ENCODE assay signal across 35 cellular contexts in the genomic region with DNA sequence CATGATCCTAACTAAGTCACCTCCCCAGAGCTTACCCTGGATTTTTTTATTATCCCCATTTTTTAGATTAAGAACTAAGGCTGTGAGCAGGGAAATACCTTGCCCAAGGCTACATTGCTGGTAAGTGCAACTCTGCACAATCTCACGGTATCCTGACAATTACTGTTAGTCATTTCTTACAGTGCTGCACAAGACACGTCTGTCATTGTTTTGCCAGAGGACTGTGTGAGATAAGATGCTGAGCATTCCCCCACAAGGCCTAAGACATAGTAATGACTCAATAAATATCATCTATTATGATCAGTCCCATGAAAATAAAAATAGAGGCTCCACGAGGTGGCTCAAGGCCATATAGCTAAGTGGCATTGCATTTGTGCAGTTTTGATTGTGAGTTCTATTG. TPM values are rescaled to one million over a fixed set of nuclear protein-coding genes. Genes with fewer than 3 reads are reported as not detected.
A peak's percentile ranks its signal among the peaks of the same experiment; 100 is the strongest.
DNase-seq lines count a peak whose midpoint lies in the region; ATAC-seq, FAIRE-seq and TF ChIP-seq lines count a peak whose summit lies in the region.
"Had no signal": no experiment of that assay in that cellular context is flagged by ENCODE, and none has a peak within 500 bp of the region (broad histone marks: within the 10 kb centered on the region; RNA-seq: fewer than 3 reads in every experiment).

No MANE protein-coding gene starts in this region.

- TF ChIP-seq CTCF in IMR-90 (conservative IDR thresholded peaks at IDR 0.05; ENCODE audit: low read depth, low read length) (no peak), adrenal gland (IDR thresholded peaks at IDR 0.05) (no peak), fibroblast of the aortic adventitia (IDR thresholded peaks at IDR 0.05; ENCODE audit: insufficient read depth, low read length) (no peak), glutamatergic neuron (IDR thresholded peaks at IDR 0.05; ENCODE audit: partially characterized antibody, unreplicated experiment) (no peak)

- no peak for TF ChIP-seq POLR2A in IMR-90 (IDR thresholded peaks at IDR 0.05; ENCODE audit: low read depth, low read length)
- no peak for TF ChIP-seq POLR2A in adrenal gland (IDR thresholded peaks at IDR 0.05)

- no peak overlapping the region for H3K9ac ChIP-seq in IMR-90 (ENCODE audit: low read depth, low read length)
- H3K9ac ChIP-seq: KMS-11 had no signal

- H3K9me3 Mint-ChIP-seq in glutamatergic neuron (ENCODE audit: unreplicated experiment): peaks cover 2% of the 10 kb centered on the region
- H3K9me3 Mint-ChIP-seq: H9 had no signal

- H2AK5ac ChIP-seq in IMR-90 (ENCODE audit: low read depth, low read length): no peak overlapping the region

- intact Hi-C loops in IMR-90 (cut with micrococcal nuclease) (loop anchor here (10.0 kb wide), 1 partner anchor 116 kb away; no protein-coding TSS in a partner anchor), adrenal gland (cut with DNase I) (no loop called here)

- no peaks in the 10 kb centered on the region for H3K79me1 ChIP-seq in IMR-90 (ENCODE audit: low read depth in 1 of 2, low read length in 2 of 2)

- no peaks in the 10 kb centered on the region for H3K27me3 ChIP-seq in IMR-90 (ENCODE audit: control insufficient read depth, insufficient read depth, low read length)
- no peaks in the 10 kb centered on the region for H3K27me3 ChIP-seq in adrenal gland
- H3K27me3 ChIP-seq: colonic mucosa, tibial nerve had no signal

- H3K9me1 ChIP-seq in IMR-90 (ENCODE audit: insufficient read depth, low read length): no peaks in the 10 kb centered on the region

- H2BK5ac ChIP-seq in IMR-90 (ENCODE audit: low read depth, low read length, poor library complexity, severe bottlenecking): no peak overlapping the region

- FAIRE-seq in urothelium cell line (lab: Jason Lieb, UNC): peak; percentile 32
- FAIRE-seq: GM19239, small intestine had no signal

- no peak overlapping the region for H4K91ac ChIP-seq in IMR-90 (ENCODE audit: insufficient read depth, low read depth, low read length)

- H3K27ac Mint-ChIP-seq in glutamatergic neuron (ENCODE audit: unreplicated experiment): no peak overlapping the region
- H3K27ac Mint-ChIP-seq: activated CD4-positive, alpha-beta T cell treated with anti-CD3 and anti-CD28 coated beads, Interleukin-2, amount 10 ng/mL, durations not matched to agents 7 days and 5 days; activated T-cell treated with anti-CD3 and anti-CD28 coated beads, Interleukin-2, amount 50 U/mL, for 24 hours; brain; H9; immature natural killer cell; naive B cell; WTC11 had no signal

- ATAC-seq in IMR-90 (ENCODE audit: low read depth): peak; percentile 48
- ATAC-seq: WTC11 had no signal

- BruUV-seq in IMR-90 (replicated peaks; lab: Mats Ljungman, UMichigan): no TSS peak

- H3K4me3 ChIP-seq in IMR-90 (ENCODE audit: insufficient read depth, low read depth, low read length) (no peak overlapping the region), adrenal gland (no peak overlapping the region), fibroblast of the aortic adventitia (ENCODE audit: low read depth, low read length) (no peak overlapping the region)
- H3K4me3 ChIP-seq: colonic mucosa, left ventricle myocardium inferior, tibial nerve had no signal

- H3K4ac ChIP-seq in IMR-90 (ENCODE audit: low read depth, low read length): no peak overlapping the region

- CTCF ChIA-PET in IMR-90 (lab: Yijun Ruan, JAX): interaction anchor here (0.6 kb wide), 1 partner anchor 325 kb away, joined by 3 read pairs; no protein-coding TSS in a partner anchor

- no peak overlapping the region for H2BK15ac ChIP-seq in IMR-90 (ENCODE audit: low read depth, low read length)

- no peak for TF ChIP-seq RAD21 in IMR-90 (IDR thresholded peaks at IDR 0.05; ENCODE audit: low read length)

- dilution Hi-C loops in IMR-90 (cut with HindIII; ENCODE audit: low sequenced_read_pairs, unreplicated experiment): no loop called here

- H3K4me1 ChIP-seq in IMR-90 (ENCODE audit: control insufficient read depth, insufficient read depth, low read length) (peaks cover 4% of the 10 kb centered on the region; the same call in 1 of the 2 replicates), adrenal gland (replicated peaks in 1 of 2) (no peaks in the 10 kb centered on the region)
- H3K4me1 ChIP-seq: colonic mucosa, left ventricle myocardium inferior, tibial nerve had no signal

- no peaks in the 10 kb centered on the region for H3K36me3 ChIP-seq in IMR-90 (ENCODE audit: control insufficient read depth, insufficient read depth, low read length)
- H3K36me3 ChIP-seq in adrenal gland (replicated peaks in 1 of 2): no peaks in the 10 kb centered on the region
- H3K36me3 ChIP-seq: colonic mucosa, left ventricle myocardium inferior, tibial nerve had no signal

- no peak overlapping the region for H4K8ac ChIP-seq in IMR-90 (ENCODE audit: low read depth in 2 of 2, low read length in 2 of 2)

- peaks cover 4% of the 10 kb centered on the region for H3K27me3 Mint-ChIP-seq in glutamatergic neuron (ENCODE audit: unreplicated experiment)

- no peak overlapping the region for H2BK120ac ChIP-seq in IMR-90 (ENCODE audit: low read depth, low read length)

- H3K27ac ChIP-seq in IMR-90 (ENCODE audit: insufficient read depth, low read length) (no peak overlapping the region), adrenal gland (peak overlapping the region in 1 of 5 donors; percentile 24)
- H3K27ac ChIP-seq: colonic mucosa, KMS-11, left ventricle myocardium inferior, tibial nerve had no signal

- H4K20me1 ChIP-seq in IMR-90 (ENCODE audit: insufficient read depth, low read length): no peaks in the 10 kb centered on the region

- in situ Hi-C loops in IMR-90 (cut with MboI; ENCODE audit: low sequenced_read_pairs): no loop called here

- peak; percentile 24 for DNase-seq in IMR-90
- peak in 5 of 7 donors; percentile 23 to 53 (median 35) for DNase-seq in adrenal gland
- peak; percentile 93 for DNase-seq in fibroblast of the aortic adventitia (ENCODE audit: low read depth)
- no peak for DNase-seq in urothelium cell line (ENCODE audit: low spot score)
- no peak for DNase-seq in GDM1 (lab: John Stamatoyannopoulos, UW)
- DNase-seq in glutamatergic neuron: no peak
- no peak for DNase-seq in stimulated activated CD4-positive, alpha-beta T cell treated with anti-CD3 and anti-CD28 coated beads, Interleukin-15, amount 100 ng/mL, for 24 hours
- DNase-seq: activated CD4-positive, alpha-beta T cell treated with anti-CD3 and anti-CD28 coated beads, Interleukin-2, amount 10 ng/mL, durations not matched to agents 7 days and 5 days; activated gamma-delta T cell; activated T-cell treated with anti-CD3 and anti-CD28 coated beads, Interleukin-2, amount 50 U/mL, for 24 hours; C1 segment of cervical spinal cord; colonic mucosa; COR-L47; DMS53; effector memory CD4-positive, alpha-beta T cell; erythroblast; foreskin fibroblast; H9; immature natural killer cell; left ventricle myocardium inferior; naive B cell; NCI-H510A; retina; SHP77; small intestine; stimulated activated CD4-positive, alpha-beta T cell treated with anti-CD3 and anti-CD28 coated beads, Interleukin-2, amount 100 ng/mL, for 24 hours; T-helper 9 cell had no signal

- H2AK9ac ChIP-seq in IMR-90 (replicated peaks; ENCODE audit: low read depth, low read length, poor library complexity): no peak overlapping the region

- H3K18ac ChIP-seq in IMR-90 (ENCODE audit: low read depth, low read length): no peak overlapping the region

- H3K23ac ChIP-seq in IMR-90 (ENCODE audit: low read depth, low read length): no peak overlapping the region

- no peak overlapping the region for H3K4me3 Mint-ChIP-seq in glutamatergic neuron (ENCODE audit: unreplicated experiment)
- H3K4me3 Mint-ChIP-seq: activated CD4-positive, alpha-beta T cell treated with anti-CD3 and anti-CD28 coated beads, Interleukin-2, amount 10 ng/mL, durations not matched to agents 7 days and 5 days; activated T-cell treated with anti-CD3 and anti-CD28 coated beads, Interleukin-2, amount 50 U/mL, for 24 hours; brain; H9; immature natural killer cell; naive B cell; WTC11 had no signal

- no peaks in the 10 kb centered on the region for H3K4me1 Mint-ChIP-seq in glutamatergic neuron (ENCODE audit: low read depth, unreplicated experiment)
- H3K4me1 Mint-ChIP-seq: activated CD4-positive, alpha-beta T cell treated with anti-CD3 and anti-CD28 coated beads, Interleukin-2, amount 10 ng/mL, durations not matched to agents 7 days and 5 days; immature natural killer cell had no signal

- no peak overlapping the region for H3K56ac ChIP-seq in IMR-90 (ENCODE audit: extremely low read depth, insufficient read depth, low read length)

- H3K14ac ChIP-seq in IMR-90 (replicated peaks; ENCODE audit: low read depth, low read length): no peak overlapping the region; the same call in 1 of the 2 replicates

- POLR2A ChIA-PET in IMR-90 (lab: Charles Lee; ENCODE audit: unreplicated experiment): no interaction called here

- no peak overlapping the region for H3K4me2 ChIP-seq in IMR-90 (ENCODE audit: low read depth, low read length)
- H3K4me2 ChIP-seq: KMS-11 had no signal

- H3K9me3 ChIP-seq in IMR-90 (ENCODE audit: control insufficient read depth, insufficient read depth, low read length): peaks cover 2% of the 10 kb centered on the region; the same call in 1 of the 2 replicates
- H3K9me3 ChIP-seq in adrenal gland (replicated peaks in 1 of 3): no peaks in the 10 kb centered on the region
- H3K9me3 ChIP-seq: colonic mucosa had no signal

- H2BK20ac ChIP-seq in IMR-90 (ENCODE audit: low read depth, low read length): no peak overlapping the region

- H2AFZ ChIP-seq in IMR-90 (replicated peaks; ENCODE audit: low read length, poor library complexity): no peak overlapping the region

- WGBS in IMR-90 (ENCODE audit: extremely low coverage in 2 of 2, insufficient read length in 1 of 2), 2 experiments: no CpG with 5 or more reads among the region's 3 CpGs
- 32 to 52% (median 39%) methylated on average over 3 of the region's 3 CpGs for WGBS in adrenal gland, 4 donors

- peaks cover 3% of the 10 kb centered on the region for H3K36me3 Mint-ChIP-seq in glutamatergic neuron (ENCODE audit: unreplicated experiment)
- H3K36me3 Mint-ChIP-seq: brain, immature natural killer cell, WTC11 had no signal

- H4K5ac ChIP-seq in IMR-90 (ENCODE audit: low read depth, low read length): no peak overlapping the region

RNA-seq across cellular contexts. Expression of gene PFDN4, which starts 21.0 kb away (rescaled TPM):
- total RNA-seq in IMR-90 (2012; rRNA removed) (14.9 and 83.9 TPM in 2 replicates), adrenal gland (10 to 100 TPM; 18.7 to 89.2 (median 31.5) TPM), fibroblast of the aortic adventitia (ENCODE audit: low replicate concordance) (149 and 1,207 TPM in 2 replicates), glutamatergic neuron (ENCODE audit: unreplicated experiment) (51.6 TPM)
- polyA plus RNA-seq in IMR-90 (2012; rRNA removed) (62.7 and 93.2 TPM in 2 replicates), adrenal gland (10 to 100 TPM; 47.3 to 59.1 (median 55.6) TPM)
- 4.3 and 6.6 TPM in 2 replicates for polyA plus RNA-seq in IMR-90 (2012; cell fraction: cytosol; rRNA removed)
- polyA plus RNA-seq in IMR-90 (2012; cell fraction: nucleus; rRNA removed; ENCODE audit: low replicate concordance): 0.66 and 6.4 TPM in 2 replicates

RNA-seq across cellular contexts. Expression of gene CYP24A1, which starts 55.1 kb away (rescaled TPM):
- total RNA-seq in IMR-90 (2012; rRNA removed) (not detected in 2 replicates), adrenal gland (not detected), fibroblast of the aortic adventitia (ENCODE audit: low replicate concordance) (0.98 TPM in 1 of 2 replicates, not detected in the other), glutamatergic neuron (ENCODE audit: unreplicated experiment) (not detected)
- polyA plus RNA-seq in IMR-90 (2012; rRNA removed) (not detected in 2 replicates), adrenal gland (under 1 TPM in 1 of 3 donors, not detected in 2; 0.09 TPM)
- polyA plus RNA-seq in IMR-90 (2012; cell fraction: cytosol; rRNA removed): not detected in 2 replicates
- not detected in 2 replicates for polyA plus RNA-seq in IMR-90 (2012; cell fraction: nucleus; rRNA removed; ENCODE audit: low replicate concordance)
- total RNA-seq: activated CD4-positive, alpha-beta T cell treated with anti-CD3 and anti-CD28 coated beads, Interleukin-2, amount 10 ng/mL, durations not matched to agents 7 days and 5 days; H9; left ventricle myocardium inferior; mesenteric fat pad; OCI-LY7; osteocyte; tibial nerve; WTC11 had no signal
- polyA plus RNA-seq: immature natural killer cell had no signal

Comparison
In these comparisons a context has a peak if more than half of its experiments do, and no peak if none do; other contexts are left out.
1. DNase-seq: peak in IMR-90 (single experiment), adrenal gland (5 of 7) and fibroblast of the aortic adventitia (single experiment); none in urothelium cell line (single experiment), GDM1 (single experiment), glutamatergic neuron (single experiment) and stimulated activated CD4-positive, alpha-beta T cell treated with anti-CD3 and anti-CD28 coated beads, Interleukin-15, amount 100 ng/mL, for 24 hours (single experiment).